In the genomic region with DNA sequence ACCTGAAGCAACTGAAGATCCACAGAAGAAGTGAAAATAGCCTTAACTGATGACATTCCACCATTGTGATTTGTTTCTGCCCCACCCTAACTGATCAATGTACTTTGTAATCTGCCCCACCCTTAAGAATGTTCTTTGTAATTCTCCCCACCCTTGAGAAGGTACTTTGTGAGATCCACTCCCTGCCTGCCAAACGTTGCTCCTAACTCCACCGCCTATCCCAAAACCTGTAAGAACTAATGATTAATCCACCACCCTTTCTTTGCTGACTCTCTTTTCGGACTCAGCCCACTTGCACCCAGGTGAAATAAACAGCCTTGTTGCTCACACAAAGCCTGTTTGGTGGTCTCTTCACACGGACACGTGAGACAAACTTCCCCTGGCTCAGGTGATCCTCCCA, we compare ENCODE assay signal across 11 cellular contexts. TPM values are rescaled to one million over a fixed set of nuclear protein-coding genes. Genes with fewer than 3 reads are reported as not detected.
DNase-seq lines count a peak whose midpoint lies in the region; ATAC-seq and TF ChIP-seq lines count a peak whose summit lies in the region.
"Not testable (repeated sequence)": the region's sequence is repeated elsewhere in the genome, so short reads cannot be mapped to it uniquely, and the experiment has no call there.
"Had no signal": no experiment of that assay in that cellular context is flagged by ENCODE, and none has a peak within 500 bp of the region (broad histone marks: within the 10 kb centered on the region; RNA-seq: fewer than 3 reads in every experiment).

No MANE protein-coding gene starts in this region.

- POLR2A ChIA-PET in MCF 10A (lab: Yijun Ruan, JAX): interaction anchor here (0.6 to 6.6 kb wide), 11 partner anchors 15 to 279 kb away, joined by 3 to 48 read pairs (median 5); partner anchors contain the start of genes CES2, CIAO2B and PDP2

- H3K4me3 ChIP-seq in RWPE2 (ENCODE audit: severe bottlenecking); epithelial cell of esophagus (ENCODE audit: low read length); thoracic aorta: not testable (repeated sequence)

- CTCF ChIA-PET in MCF 10A (lab: Yijun Ruan, JAX): interaction anchor here (0.6 to 7.1 kb wide), 14 partner anchors 9 to 214 kb away, joined by 3 to 66 read pairs (median 22); partner anchors contain the start of genes CDH16, CIAO2B, PDP2 and RRAD

- intact Hi-C loops in MCF 10A (cut with micrococcal nuclease) (loop anchor here (5.0 kb wide), 1 partner anchor 286 kb away; the partner anchor contains the start of gene MATCAP1), left colon (cut with DNase I, micrococcal nuclease) (loop anchor here in 1 of 2 donors (5.0 kb wide), 1 partner anchor 36 kb away; the partner anchor contains the start of gene CIAO2B)

- H3K4me1 Mint-ChIP-seq in MCF 10A (ENCODE audit: insufficient read depth, unreplicated experiment) (peaks cover 36% of the 10 kb centered on the region), glutamatergic neuron (ENCODE audit: low read depth, unreplicated experiment) (peaks cover 32% of the 10 kb centered on the region), type B pancreatic cell (ENCODE audit: unreplicated experiment) (peaks cover 16% of the 10 kb centered on the region)
- H3K4me1 Mint-ChIP-seq in neural crest cell: not testable (repeated sequence)

- not testable (repeated sequence) for H3K27me3 Mint-ChIP-seq in MCF 10A (ENCODE audit: insufficient read depth, unreplicated experiment); glutamatergic neuron (ENCODE audit: unreplicated experiment); neural crest cell (ENCODE audit: low read depth); type B pancreatic cell

- BruUV-seq in MCF 10A (replicated peaks; lab: Mats Ljungman, UMichigan): not testable (repeated sequence)

- H3K4me3 Mint-ChIP-seq in MCF 10A (ENCODE audit: unreplicated experiment) (peak overlapping the region; percentile 39), type B pancreatic cell (peak overlapping the region; percentile 37)
- not testable (repeated sequence) for H3K4me3 Mint-ChIP-seq in glutamatergic neuron (ENCODE audit: unreplicated experiment); neural crest cell

- DNase-seq in RWPE2 (ENCODE audit: low spot score); MCF 10A (ENCODE audit: unreplicated experiment); glutamatergic neuron; left colon; neural crest cell (ENCODE audit: low read depth, low spot score); thoracic aorta (ENCODE audit: low spot score); type B pancreatic cell (ENCODE audit: extremely low spot score, unreplicated experiment): not testable (repeated sequence)
- DNase-seq in epithelial cell of esophagus (ENCODE audit: low read depth): peak; percentile 67

- H3K4me1 ChIP-seq in RWPE2 (ENCODE audit: insufficient read depth, poor library complexity, severe bottlenecking): peaks cover 26% of the 10 kb centered on the region
- peaks cover 35 to 63% of the 10 kb centered on the region in 2 donors for H3K4me1 ChIP-seq in thoracic aorta (ENCODE audit: control insufficient read depth in 1 of 2, low read depth in 2 of 2)

- H3K27ac ChIP-seq in RWPE2 (ENCODE audit: poor library complexity, severe bottlenecking): peak overlapping the region; percentile 80
- peak overlapping the region; percentile 43 to 72 for H3K27ac ChIP-seq in thoracic aorta

- H3K9me3 ChIP-seq in RWPE2 (ENCODE audit: severe bottlenecking); thoracic aorta: not testable (repeated sequence)

- not testable (repeated sequence) for H3K27me3 ChIP-seq in RWPE2 (ENCODE audit: insufficient read depth, poor library complexity, severe bottlenecking); thoracic aorta (replicated peaks; ENCODE audit: insufficient read depth)

- not testable (repeated sequence) for TF ChIP-seq CTCF in RWPE2 (IDR thresholded peaks at IDR 0.05; ENCODE audit: poor library complexity, severe bottlenecking); MCF 10A (IDR thresholded peaks at IDR 0.05; ENCODE audit: unreplicated experiment); epithelial cell of esophagus (IDR thresholded peaks at IDR 0.05; ENCODE audit: insufficient read depth, low read depth, low read length, missing control alignments); glutamatergic neuron (IDR thresholded peaks at IDR 0.05; ENCODE audit: partially characterized antibody, unreplicated experiment); neural crest cell (conservative IDR thresholded peaks at IDR 0.05); thoracic aorta (IDR thresholded peaks at IDR 0.05); type B pancreatic cell (conservative IDR thresholded peaks at IDR 0.05)

- ATAC-seq in RWPE2 (ENCODE audit: low read depth); thoracic aorta (ENCODE audit: insufficient number of reproducible peaks, low FRiP score, low read depth): not testable (repeated sequence)
- ATAC-seq in left colon: peak; percentile 25

- not testable (repeated sequence) for H3K9me3 Mint-ChIP-seq in MCF 10A (ENCODE audit: unreplicated experiment); neural crest cell; type B pancreatic cell
- peaks cover 10% of the 10 kb centered on the region for H3K9me3 Mint-ChIP-seq in glutamatergic neuron (ENCODE audit: unreplicated experiment)

- H3K27ac Mint-ChIP-seq in MCF 10A (ENCODE audit: low read depth, unreplicated experiment) (peak overlapping the region; percentile 92), glutamatergic neuron (ENCODE audit: unreplicated experiment) (peak overlapping the region; percentile 2), neural crest cell (ENCODE audit: unreplicated experiment) (peak overlapping the region; percentile 21), type B pancreatic cell (peak overlapping the region; percentile 87)

- H3K36me3 ChIP-seq in RWPE2 (ENCODE audit: low read depth); thoracic aorta: not testable (repeated sequence)

- not testable (repeated sequence) for H3K36me3 Mint-ChIP-seq in MCF 10A (ENCODE audit: insufficient read depth, unreplicated experiment); glutamatergic neuron (ENCODE audit: unreplicated experiment); neural crest cell (ENCODE audit: low read depth); type B pancreatic cell

RNA-seq across cellular contexts. Expression of gene PDP2, which starts 16.4 kb away (rescaled TPM):
- total RNA-seq in MCF 10A (2022) (21.5 and 22.8 TPM in 2 replicates), glutamatergic neuron (ENCODE audit: unreplicated experiment) (18.3 TPM), left colon (10 to 100 TPM; 16.7 to 28.6 TPM), neural crest cell (18.0 and 22.7 TPM in 2 replicates), thoracic aorta (1 to 10 TPM; 4.8 to 6.2 TPM), type B pancreatic cell (ENCODE audit: low replicate concordance) (16.1 and 18.5 TPM in 2 replicates)

RNA-seq across cellular contexts. Expression of gene CDH16, which starts 22.0 kb away (rescaled TPM):
- 0.25 TPM in 1 of 2 replicates, not detected in the other for total RNA-seq in MCF 10A (2022)
- not detected for total RNA-seq in glutamatergic neuron (ENCODE audit: unreplicated experiment)
- 1 to 10 TPM in 1 of 2 donors, under 1 TPM in 1; 0.75 to 2.2 TPM for total RNA-seq in left colon
- total RNA-seq in neural crest cell: not detected in 2 replicates
- not detected for total RNA-seq in thoracic aorta
- 0.55 and 1.7 TPM in 2 replicates for total RNA-seq in type B pancreatic cell (ENCODE audit: low replicate concordance)
- total RNA-seq: CD8-positive, alpha-beta T cell; GM23338; H7 had no signal

RNA-seq across cellular contexts. Expression of gene RRAD, which starts 28.7 kb away (rescaled TPM):
- total RNA-seq in MCF 10A (2022): 0.29 TPM in 1 of 2 replicates, not detected in the other
- total RNA-seq in glutamatergic neuron (ENCODE audit: unreplicated experiment): 1.1 TPM
- total RNA-seq in left colon: 1 to 10 TPM; 3.9 to 4.4 TPM
- total RNA-seq in neural crest cell: 0.20 and 0.54 TPM in 2 replicates
- 10 to 100 TPM; 43.2 to 88.3 TPM for total RNA-seq in thoracic aorta
- total RNA-seq in type B pancreatic cell (ENCODE audit: low replicate concordance): 1.3 and 2.5 TPM in 2 replicates
- total RNA-seq: GM23338 had no signal

RNA-seq across cellular contexts. Expression of gene CIAO2B, which starts 37.5 kb away (rescaled TPM):
- 133 and 159 TPM in 2 replicates for total RNA-seq in MCF 10A (2022)
- 89.4 TPM for total RNA-seq in glutamatergic neuron (ENCODE audit: unreplicated experiment)
- 100 to 1,000 TPM in 1 of 2 donors, 10 to 100 TPM in 1; 82.7 to 109 TPM for total RNA-seq in left colon
- total RNA-seq in neural crest cell: 73.8 and 77.5 TPM in 2 replicates
- total RNA-seq in thoracic aorta: 100 to 1,000 TPM in 1 of 2 donors, 10 to 100 TPM in 1; 23.2 to 102 TPM
- 71.3 and 74.2 TPM in 2 replicates for total RNA-seq in type B pancreatic cell (ENCODE audit: low replicate concordance)

RNA-seq across cellular contexts. Expression of gene CES2, which starts 38.6 kb away (rescaled TPM):
- total RNA-seq in MCF 10A (2022) (65.7 and 68.7 TPM in 2 replicates), glutamatergic neuron (ENCODE audit: unreplicated experiment) (38.6 TPM), left colon (100 to 1,000 TPM; 566 to 624 TPM), neural crest cell (50.1 and 52.5 TPM in 2 replicates), thoracic aorta (10 to 100 TPM; 29.8 to 92.7 TPM), type B pancreatic cell (ENCODE audit: low replicate concordance) (44.9 and 54.1 TPM in 2 replicates)

Comparison
In these comparisons a context has a peak if more than half of its experiments do, and no peak if none do; other contexts are left out.
1. H3K27ac Mint-ChIP-seq: peak in every context shown above with its lines; median percentile 92 in MCF 10A; 87 in type B pancreatic cell; 21 in neural crest cell; 2 in glutamatergic neuron.
2. RNA of gene RRAD, which starts 28.7 kb away (total RNA-seq): 43.2 to 88.3 TPM in thoracic aorta; 3.9 to 4.4 TPM in left colon, 1.3 to 2.5 TPM in type B pancreatic cell, 1.1 TPM in glutamatergic neuron (single experiment), 0.20 to 0.54 TPM in neural crest cell and 0.29 TPM in MCF 10A; every median in the first group is over 4 times any median in the second.